Comparison of ENCODE assay signal across 8 cellular contexts in the genomic region with DNA sequence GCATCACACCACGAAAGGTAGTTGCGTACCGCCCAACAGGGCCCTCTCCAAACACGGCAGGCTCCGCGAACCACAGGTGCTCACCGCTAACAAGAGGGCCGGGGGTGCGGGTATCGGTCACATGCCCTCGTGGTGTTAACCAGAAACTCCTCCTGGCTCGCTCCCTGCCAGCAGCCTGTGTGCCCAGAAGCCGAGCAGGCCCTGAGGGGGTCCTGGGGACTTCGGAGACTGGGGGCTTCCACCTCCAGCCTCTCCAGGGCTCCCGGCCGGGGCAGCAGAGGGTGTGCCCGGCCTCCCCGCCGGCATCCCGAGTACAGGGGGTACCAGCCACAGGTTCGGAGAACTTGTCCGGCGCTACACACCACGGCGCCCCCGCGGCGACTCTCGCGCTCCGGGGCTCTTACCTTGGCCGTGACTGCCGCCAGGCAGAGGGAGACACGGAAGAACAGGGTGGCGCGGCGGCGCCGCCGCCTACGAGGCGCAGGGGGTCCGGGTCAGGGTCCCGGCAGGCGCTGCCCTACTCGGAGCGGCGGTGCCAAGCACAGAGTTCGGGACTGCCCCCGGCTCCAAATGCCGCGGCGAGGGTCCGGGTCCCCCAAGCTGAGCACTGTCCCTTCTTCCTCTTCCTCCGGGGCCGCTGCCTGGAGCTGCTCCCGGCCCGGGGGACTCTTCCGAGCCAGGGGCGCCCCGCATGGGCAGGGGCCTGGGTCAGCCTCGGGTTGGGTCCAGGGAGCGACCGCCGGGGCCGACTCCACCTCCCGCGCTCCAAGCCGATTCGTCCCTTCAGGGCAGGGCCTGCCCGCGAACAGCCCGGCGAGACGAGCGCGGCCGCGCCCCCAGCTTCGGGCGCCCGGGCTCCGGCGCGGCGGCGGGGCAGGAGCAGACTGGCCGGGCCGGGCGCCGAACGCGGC. TPM values are rescaled to one million over a fixed set of nuclear protein-coding genes. Genes with fewer than 3 reads are reported as not detected.
A peak's percentile ranks its signal among the peaks of the same experiment; 100 is the strongest.
DNase-seq lines count a peak whose midpoint lies in the region; TF ChIP-seq lines count a peak whose summit lies in the region.

TSS of gene LARGE1 (minus strand) at position 886 of the 911 bp plus-strand sequence.

- H3K4me1 ChIP-seq in BLaER1 treated with 17β-estradiol and CSF1 and Interleukin-3, amounts not matched to agents 10 nM and 100 nM: peaks cover 34 to 58% (median 45%) of the 10 kb centered on the region in 10 experiments
- peaks cover 3 to 55% (median 43%) of the 10 kb centered on the region in 4 donors for H3K4me1 ChIP-seq in sigmoid colon

- no peak for TF ChIP-seq EP300 in sigmoid colon (IDR thresholded peaks at IDR 0.05)

- no peak for TF ChIP-seq POLR2A in sigmoid colon (IDR thresholded peaks at IDR 0.05)

- peak within 1 kb of the TSS; percentile 94 to 99 (median 98) for H3K4me2 ChIP-seq in BLaER1 treated with 17β-estradiol and CSF1 and Interleukin-3, amounts not matched to agents 10 nM and 100 nM

- DNase-seq in GM20000 (ENCODE audit: low spot score): peak; percentile 43
- DNase-seq in LNCaP clone FGC (ENCODE audit: low read depth): no peak
- no peak for DNase-seq in astrocyte of the spinal cord (ENCODE audit: low read depth, low spot score)
- DNase-seq in sigmoid colon: peak; percentile 79
- no peak for DNase-seq in Kasumi-1 (lab: John Stamatoyannopoulos, UW)
- no peak for DNase-seq in T1000 (lab: John Stamatoyannopoulos, UW)

- in situ Hi-C loops in astrocyte of the spinal cord (cut with HindIII; ENCODE audit: low sequenced_read_pairs): no loop called here

- no peaks in the 10 kb centered on the region for H3K9me3 ChIP-seq in BLaER1 treated with 17β-estradiol and CSF1 and Interleukin-3, amounts not matched to agents 10 nM and 100 nM (replicated peaks in 1 of 11)
- H3K9me3 ChIP-seq in sigmoid colon: no peaks in the 10 kb centered on the region

- peak within 1 kb of the TSS; percentile 82 to 92 (median 86) for H3K9ac ChIP-seq in BLaER1 treated with 17β-estradiol and CSF1 and Interleukin-3, amounts not matched to agents 10 nM and 100 nM

- H3K27me3 ChIP-seq in BLaER1 treated with 17β-estradiol and CSF1 and Interleukin-3, amounts not matched to agents 10 nM and 100 nM: peaks cover 0 to 11% (median 0%) of the 10 kb centered on the region in 11 experiments; a peak in 5 of 22 replicates
- H3K27me3 ChIP-seq in sigmoid colon: no peaks in the 10 kb centered on the region

- H3K27ac ChIP-seq in BLaER1 treated with 17β-estradiol and CSF1 and Interleukin-3, amounts not matched to agents 10 nM and 100 nM: peak within 1 kb of the TSS; percentile 55 to 83 (median 75); a peak in 21 of 22 replicates
- H3K27ac ChIP-seq in sigmoid colon: peak within 1 kb of the TSS; percentile 86 to 94 (median 90)

- TF ChIP-seq CTCF in GM20000 (IDR thresholded peaks at IDR 0.05; ENCODE audit: extremely low read depth, missing control alignments) (no peak), LNCaP clone FGC (IDR thresholded peaks at IDR 0.05; ENCODE audit: control insufficient read depth, extremely low read depth, insufficient read depth) (no peak), astrocyte of the spinal cord (IDR thresholded peaks at IDR 0.05; ENCODE audit: low read depth, low read length) (no peak), sigmoid colon (IDR thresholded peaks at IDR 0.05) (no peak)

- WGBS in sigmoid colon, 2 donors: 1% methylated on average over 93 of the region's 93 CpGs

- intact Hi-C loops in sigmoid colon (cut with DNase I): loop anchor here (5.0 to 10.0 kb wide), 5 partner anchors 118 to 618 kb away; no protein-coding TSS in a partner anchor

- peaks cover 50 to 59% (median 54%) of the 10 kb centered on the region in 11 experiments; a peak in 20 of 22 replicates for H4K20me1 ChIP-seq in BLaER1 treated with 17β-estradiol and CSF1 and Interleukin-3, amounts not matched to agents 10 nM and 100 nM

- H3K4me3 ChIP-seq in BLaER1 treated with 17β-estradiol and CSF1 and Interleukin-3, amounts not matched to agents 10 nM and 100 nM: peak within 1 kb of the TSS; percentile 87 to 96 (median 90)
- H3K4me3 ChIP-seq in LNCaP clone FGC (ENCODE audit: low read depth, low read length): peak within 1 kb of the TSS; percentile 53
- peak within 1 kb of the TSS; percentile 49 for H3K4me3 ChIP-seq in astrocyte of the spinal cord (ENCODE audit: low read depth, low read length)
- H3K4me3 ChIP-seq in iPS-11a (ENCODE audit: low read depth, low read length): peak within 1 kb of the TSS; percentile 76
- H3K4me3 ChIP-seq in sigmoid colon: peak within 1 kb of the TSS; percentile 78 to 99 (median 96)

- peaks cover 0 to 21% (median 0%) of the 10 kb centered on the region in 11 experiments; a peak in 8 of 22 replicates for H3K36me3 ChIP-seq in BLaER1 treated with 17β-estradiol and CSF1 and Interleukin-3, amounts not matched to agents 10 nM and 100 nM
- no peaks in the 10 kb centered on the region for H3K36me3 ChIP-seq in sigmoid colon

RNA-seq across cellular contexts. Expression of gene LARGE1, which starts in this region (rescaled TPM):
- 10 to 100 TPM; 38.0 to 74.4 (median 61.2) TPM for total RNA-seq in sigmoid colon
- polyA plus RNA-seq in sigmoid colon: 10 to 100 TPM in 1 of 3 donors, 1 to 10 TPM in 2; 5.8 to 12.0 (median 7.2) TPM

Comparison
In these comparisons a context has a peak if more than half of its experiments do, and no peak if none do; other contexts are left out.
1. DNase-seq: peak in GM20000 (single experiment) and sigmoid colon (single experiment); none in LNCaP clone FGC (single experiment), astrocyte of the spinal cord (single experiment), Kasumi-1 (0 of 2) and T1000 (single experiment).
2. Peak in every context shown above with its lines, with median percentiles within 50 percentile points of each other: H3K4me3 ChIP-seq.